In genomic region chr16:2881783-2882459, GRCh38 we compare ENCODE assay signal across 8 cellular contexts. TPM values are rescaled to one million over a fixed set of nuclear protein-coding genes. Genes with fewer than 3 reads are reported as not detected.
DNase-seq lines count a peak whose midpoint lies in the region; ATAC-seq and TF ChIP-seq lines count a peak whose summit lies in the region.
"Not testable (repeated sequence)": the region's sequence is repeated elsewhere in the genome, so short reads cannot be mapped to it uniquely, and the experiment has no call there.

No MANE protein-coding gene starts in this region.

- BruUV-seq in PC-3 (replicated peaks; lab: Mats Ljungman, UMichigan): TSS peak; percentile 46

- intact Hi-C loops in PC-3 (cut with micrococcal nuclease): loop anchor here (2.0 kb wide), 1 partner anchor 23 kb away; no protein-coding TSS in a partner anchor

- not testable (repeated sequence) for H3K9me2 ChIP-seq in PC-3 (replicated peaks; ENCODE audit: low read length)

- peak overlapping the region; percentile 66 for H3K9ac ChIP-seq in PC-3 (ENCODE audit: low read length)
- not testable (repeated sequence) for H3K9ac ChIP-seq in liver (ENCODE audit: low read depth in 1 of 2, low read length in 2 of 2)

- POLR2A ChIA-PET in PC-3 (lab: Charles Lee; ENCODE audit: unreplicated experiment): not testable (repeated sequence)

- not testable (repeated sequence) for H3K36me3 Mint-ChIP-seq in activated T-cell treated with anti-CD3 and anti-CD28 coated beads, Interleukin-2, amount 50 U/mL, for 72 hours (ENCODE audit: insufficient read depth in 2 of 2)
- peaks cover 11% of the 10 kb centered on the region for H3K36me3 Mint-ChIP-seq in endothelial cell (ENCODE audit: low read depth, unreplicated experiment)

- WGBS in liver: 11% methylated on average over 41 of the region's 41 CpGs

- not testable (repeated sequence) for H4K20me1 ChIP-seq in PC-3 (ENCODE audit: low read length)

- TF ChIP-seq CTCF in AG09309 (IDR thresholded peaks at IDR 0.05; ENCODE audit: control insufficient read depth, insufficient read depth, low read depth, low read length, missing control alignments); PC-3 (conservative IDR thresholded peaks at IDR 0.05; ENCODE audit: low read depth, low read length); endothelial cell (IDR thresholded peaks at IDR 0.05; ENCODE audit: unreplicated experiment); liver (IDR thresholded peaks at IDR 0.05; ENCODE audit: low read depth, low read length, missing input control): not testable (repeated sequence)

- not testable (repeated sequence) for H3F3A ChIP-seq in PC-3 (ENCODE audit: low read length, unreplicated experiment)

- peak overlapping the region; percentile 90 for H3K4me2 ChIP-seq in PC-3 (ENCODE audit: low read length)

- H3K27me3 Mint-ChIP-seq in activated T-cell treated with anti-CD3 and anti-CD28 coated beads, Interleukin-2, amount 50 U/mL, for 72 hours (ENCODE audit: low read depth); endothelial cell (ENCODE audit: unreplicated experiment): not testable (repeated sequence)

- DNase-seq in AG09309 (ENCODE audit: low read depth); endothelial cell (ENCODE audit: low spot score); skeletal muscle cell (ENCODE audit: low read depth): not testable (repeated sequence)
- DNase-seq in PC-3: peak; percentile 28
- peak; percentile 51 to 55 for DNase-seq in activated T-cell treated with anti-CD3 and anti-CD28 coated beads, Interleukin-2, amount 50 U/mL, for 72 hours

- H3K27me3 ChIP-seq in PC-3 (ENCODE audit: low read length); liver (ENCODE audit: control insufficient read depth in 4 of 4, insufficient read depth in 4 of 4, low read length in 3 of 4): not testable (repeated sequence)

- H3K4me3 ChIP-seq in AG09309 (ENCODE audit: control insufficient read depth, low read depth, low read length) (peak overlapping the region; percentile 95), PC-3 (ENCODE audit: low read length) (peak overlapping the region; percentile 90), liver (ENCODE audit: low read depth in 1 of 3, low read length in 3 of 3) (peak overlapping the region; percentile 23 to 74 (median 69)), skeletal muscle cell (ENCODE audit: low read depth, low read length) (peak overlapping the region; percentile 90)

- H3K27ac ChIP-seq in PC-3 (ENCODE audit: low read length) (peak overlapping the region; percentile 36; the same call in 1 of the 2 replicates), liver (ENCODE audit: low read depth in 1 of 2, low read length in 2 of 2) (peak overlapping the region; percentile 66 to 72)

- not testable (repeated sequence) for H3K9me3 ChIP-seq in PC-3 (ENCODE audit: low read length); liver (ENCODE audit: control insufficient read depth in 4 of 4, low read length in 3 of 4)

- not testable (repeated sequence) for TF ChIP-seq RAD21 in liver (IDR thresholded peaks at IDR 0.05)

- H3K4me1 ChIP-seq in PC-3 (ENCODE audit: insufficient read depth, low read length); liver (ENCODE audit: control insufficient read depth in 4 of 4, insufficient read depth in 4 of 4, low read length in 3 of 4): not testable (repeated sequence)

- peaks cover 13% of the 10 kb centered on the region for H3K4me1 Mint-ChIP-seq in activated T-cell treated with anti-CD3 and anti-CD28 coated beads, Interleukin-2, amount 50 U/mL, for 72 hours (ENCODE audit: low read depth)
- not testable (repeated sequence) for H3K4me1 Mint-ChIP-seq in endothelial cell (ENCODE audit: unreplicated experiment)

- H3K9me3 Mint-ChIP-seq in activated T-cell treated with anti-CD3 and anti-CD28 coated beads, Interleukin-2, amount 50 U/mL, for 72 hours; endothelial cell (ENCODE audit: unreplicated experiment): not testable (repeated sequence)

- H3K27ac Mint-ChIP-seq in activated T-cell treated with anti-CD3 and anti-CD28 coated beads, Interleukin-2, amount 50 U/mL, for 72 hours: peak overlapping the region; percentile 50
- H3K27ac Mint-ChIP-seq in endothelial cell (ENCODE audit: unreplicated experiment): peak overlapping the region; percentile 19

- H3K36me3 ChIP-seq in PC-3 (ENCODE audit: low read depth, low read length); liver (ENCODE audit: control insufficient read depth in 4 of 4, insufficient read depth in 3 of 4, low read depth in 1 of 4, low read length in 3 of 4): not testable (repeated sequence)

- H3K4me3 Mint-ChIP-seq in activated T-cell treated with anti-CD3 and anti-CD28 coated beads, Interleukin-2, amount 50 U/mL, for 72 hours: peak overlapping the region; percentile 91 to 94
- H3K4me3 Mint-ChIP-seq in endothelial cell (ENCODE audit: unreplicated experiment): peak overlapping the region; percentile 87

- ATAC-seq in GM19324 (IDR thresholded peaks at IDR 0.05; ENCODE audit: low FRiP score, unreplicated experiment) (peak; percentile 10), HG03439 (IDR thresholded peaks at IDR 0.05; ENCODE audit: unreplicated experiment) (peak; percentile 16), PC-3 (peak; percentile 27)
- ATAC-seq in activated T-cell treated with anti-CD3 and anti-CD28 coated beads, Interleukin-2, amount 50 U/mL, for 72 hours (replicated peaks in 1 of 2): peak; percentile 8 to 11

- H2AFZ ChIP-seq in PC-3 (ENCODE audit: low read length): peak overlapping the region; percentile 79

- CTCF ChIA-PET in PC-3 (lab: Charles Lee): interaction anchor here (0.6 to 1.0 kb wide), 2 partner anchors 25 to 43 kb away, joined by 3 read pairs; no protein-coding TSS in a partner anchor

- peaks cover 16% of the 10 kb centered on the region for H3K79me2 ChIP-seq in PC-3 (ENCODE audit: low read length)

TF ChIP-seq in liver, 16 proteins besides CTCF, POLR2A, EP300 and RAD21:
- peak; percentile 18 for TF ChIP-seq SP1 (IDR thresholded peaks at IDR 0.05)

RNA-seq across cellular contexts. Expression of gene FLYWCH2, which starts 1.1 kb away (rescaled TPM):
- 92.0 and 100 TPM in 2 replicates for total RNA-seq in PC-3 (2014; rRNA removed)
- 10 to 100 TPM; 26.4 to 29.1 TPM for total RNA-seq in activated T-cell treated with anti-CD3 and anti-CD28 coated beads, Interleukin-2, amount 50 U/mL, for 72 hours
- total RNA-seq in endothelial cell (ENCODE audit: unreplicated experiment): 24.9 TPM
- 10 to 100 TPM in 1 of 2 donors, 1 to 10 TPM in 1; 7.1 to 21.0 TPM for total RNA-seq in liver
- polyA plus RNA-seq in liver: 10 to 100 TPM in 1 of 2 donors, 1 to 10 TPM in 1; 4.9 to 10.2 TPM

RNA-seq across cellular contexts. Expression of gene PRSS22, which starts 24.0 kb away (rescaled TPM):
- total RNA-seq in PC-3 (2014; rRNA removed) (36.9 and 42.5 TPM in 2 replicates), endothelial cell (ENCODE audit: unreplicated experiment) (0.59 TPM), liver (1 to 10 TPM in 1 of 2 donors, not detected in 1; 1.1 TPM)
- total RNA-seq in activated T-cell treated with anti-CD3 and anti-CD28 coated beads, Interleukin-2, amount 50 U/mL, for 72 hours: 1 to 10 TPM in 1 of 2 donors, not detected in 1; 1.1 TPM
- polyA plus RNA-seq in liver: under 1 TPM; 0.23 to 0.32 TPM

RNA-seq across cellular contexts. Expression of gene FLYWCH1, which starts 29.8 kb away (rescaled TPM):
- total RNA-seq in PC-3 (2014; rRNA removed): 41.4 and 54.7 TPM in 2 replicates
- 10 to 100 TPM; 68.5 to 76.4 TPM for total RNA-seq in activated T-cell treated with anti-CD3 and anti-CD28 coated beads, Interleukin-2, amount 50 U/mL, for 72 hours
- total RNA-seq in endothelial cell (ENCODE audit: unreplicated experiment): 50.8 TPM
- total RNA-seq in liver: 10 to 100 TPM in 1 of 2 donors, 1 to 10 TPM in 1; 6.2 to 12.2 TPM
- polyA plus RNA-seq in liver: 1 to 10 TPM; 3.9 to 9.5 TPM

RNA-seq across cellular contexts. Expression of gene ZG16B, which starts 51.8 kb away (rescaled TPM):
- total RNA-seq in PC-3 (2014; rRNA removed) (8.6 and 17.0 TPM in 2 replicates), endothelial cell (ENCODE audit: unreplicated experiment) (1.3 TPM), liver (under 1 TPM; 0.33 to 0.79 TPM)
- 1 to 10 TPM; 3.9 to 8.5 TPM for total RNA-seq in activated T-cell treated with anti-CD3 and anti-CD28 coated beads, Interleukin-2, amount 50 U/mL, for 72 hours
- polyA plus RNA-seq in liver: under 1 TPM; 0.24 to 0.53 TPM

Comparison
In these comparisons a context has a peak if more than half of its experiments do, and no peak if none do; other contexts are left out.
1. RNA of gene PRSS22, which starts 24.0 kb away (total RNA-seq): 36.9 to 42.5 TPM in PC-3; 1.1 TPM in activated T-cell treated with anti-CD3 and anti-CD28 coated beads, Interleukin-2, amount 50 U/mL, for 72 hours, 1.1 TPM in liver and 0.59 TPM in endothelial cell (single experiment); every median in the first group is over 10 times any median in the second.
2. Peak in every context shown above with its lines, with median percentiles within 50 percentile points of each other: H3K4me3 ChIP-seq and ATAC-seq.